In the genomic region with DNA sequence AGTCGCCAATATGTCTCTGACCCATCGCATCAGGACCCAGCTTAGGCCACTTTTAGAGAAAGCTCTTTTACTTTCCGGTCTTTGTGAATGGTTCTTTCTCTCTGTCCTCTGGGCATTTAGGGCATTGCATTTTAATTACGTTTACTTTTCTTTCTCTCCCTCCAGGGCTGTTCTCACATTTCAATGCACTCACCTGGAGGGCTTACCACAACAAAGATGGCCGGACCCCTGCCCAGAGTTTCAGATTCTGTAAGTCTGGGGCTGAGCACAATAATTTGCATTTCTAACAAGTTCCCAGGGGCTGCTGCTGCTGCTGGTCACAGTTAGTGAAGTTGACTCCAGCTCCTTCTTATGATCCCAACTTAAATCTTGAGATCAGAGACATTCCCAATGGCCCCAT, we compare ENCODE assay signal across 1 cellular context.
TF ChIP-seq lines count a peak whose summit lies in the region.

No MANE protein-coding gene starts in this region.

TF ChIP-seq in WTC11, 78 proteins besides CTCF, POLR2A, EP300 and RAD21 (continued from another document):
- no peak for TF ChIP-seq ZBTB43 (CRISPR knock-in tag; IDR thresholded peaks at IDR 0.05)
- 0 out of 2 replicates have a peak, but pooled peaks have one; percentile 44 for TF ChIP-seq CBFB (CRISPR knock-in tag; IDR thresholded peaks at IDR 0.05; ENCODE audit: low read depth)
- TF ChIP-seq IRF1 (CRISPR knock-in tag; IDR thresholded peaks at IDR 0.05): no peak
- TF ChIP-seq, protein P1, sequence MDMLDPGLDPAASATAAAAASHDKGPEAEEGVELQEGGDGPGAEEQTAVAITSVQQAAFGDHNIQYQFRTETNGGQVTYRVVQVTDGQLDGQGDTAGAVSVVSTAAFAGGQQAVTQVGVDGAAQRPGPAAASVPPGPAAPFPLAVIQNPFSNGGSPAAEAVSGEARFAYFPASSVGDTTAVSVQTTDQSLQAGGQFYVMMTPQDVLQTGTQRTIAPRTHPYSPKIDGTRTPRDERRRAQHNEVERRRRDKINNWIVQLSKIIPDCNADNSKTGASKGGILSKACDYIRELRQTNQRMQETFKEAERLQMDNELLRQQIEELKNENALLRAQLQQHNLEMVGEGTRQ (CRISPR knock-in tag; IDR thresholded peaks at IDR 0.05): peak; percentile 27; the same call in 1 of the 2 replicates
- no peak for TF ChIP-seq ELF4 (CRISPR knock-in tag; IDR thresholded peaks at IDR 0.05; ENCODE audit: low read depth)
- no peak for TF ChIP-seq MXD4 (CRISPR knock-in tag; IDR thresholded peaks at IDR 0.05; ENCODE audit: borderline replicate concordance)
- TF ChIP-seq ETV6 (CRISPR knock-in tag; IDR thresholded peaks at IDR 0.05): no peak
- TF ChIP-seq SOX15 (CRISPR knock-in tag; IDR thresholded peaks at IDR 0.05): no peak
